ENCODE assay signal across 22 cellular contexts in the genomic region with DNA sequence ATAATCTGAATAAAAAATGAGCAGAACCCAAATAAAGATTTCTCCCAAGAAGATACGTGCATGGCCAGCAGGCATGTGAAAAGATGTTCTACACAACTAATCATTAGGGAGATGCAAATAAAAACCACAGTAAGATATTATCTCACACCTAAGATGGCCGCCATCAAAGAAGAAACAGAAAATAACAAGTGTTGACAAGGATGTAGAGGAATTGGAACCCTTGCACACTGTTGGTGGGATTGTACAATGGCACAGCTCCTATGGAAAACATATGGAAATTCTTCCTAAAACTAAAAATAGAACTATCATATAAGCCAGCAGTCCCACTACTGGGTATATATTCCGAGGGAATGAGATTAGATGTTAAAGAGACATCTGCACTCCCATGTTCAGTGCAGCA.
DNase-seq lines count a peak whose midpoint lies in the region; ATAC-seq, FAIRE-seq and TF ChIP-seq lines count a peak whose summit lies in the region.
"Had no signal": no experiment of that assay in that cellular context is flagged by ENCODE, and none has a peak within 500 bp of the region (broad histone marks: within the 10 kb centered on the region; RNA-seq: fewer than 3 reads in every experiment).

No MANE protein-coding gene starts in this region.

- no peak overlapping the region for H2BK12ac ChIP-seq in H1 (ENCODE audit: low read depth, low read length)

- FAIRE-seq in HepG2 (lab: Jason Lieb, UNC) (no peak), H1 (lab: Jason Lieb, UNC) (no peak)
- FAIRE-seq: A204.1, D721Med, GM12892 had no signal

- ATAC-seq in HepG2 (no peak), right lobe of liver (no peak)
- ATAC-seq: HCT116 had no signal

- H2BK120ac ChIP-seq in H1 (replicated peaks; ENCODE audit: low read depth, low read length): no peak overlapping the region

- H2BK5ac ChIP-seq in H1 (ENCODE audit: low read depth, low read length): no peak overlapping the region

- H3K27me3 ChIP-seq in HepG2 (ENCODE audit: control insufficient read depth in 1 of 2, insufficient read depth in 2 of 2, low read length in 2 of 2): no peaks in the 10 kb centered on the region
- H3K27me3 ChIP-seq in right lobe of liver: no peaks in the 10 kb centered on the region
- no peaks in the 10 kb centered on the region for H3K27me3 ChIP-seq in OCI-LY3 (ENCODE audit: low read depth, low read length)
- H3K27me3 ChIP-seq in H1 (replicated peaks in 1 of 4; ENCODE audit: control insufficient read depth in 3 of 4, extremely low read depth in 1 of 4, insufficient read depth in 3 of 4, low read length in 3 of 4): no peaks in the 10 kb centered on the region
- no peaks in the 10 kb centered on the region for H3K27me3 ChIP-seq in adrenal gland
- H3K27me3 ChIP-seq: BE2C; BLaER1 treated with 17β-estradiol and CSF1 and Interleukin-3, amounts not matched to agents 10 nM and 100 nM had no signal

- intact Hi-C loops in HepG2 (cut with micrococcal nuclease; ENCODE audit: unreplicated experiment): no loop called here
- intact Hi-C loops in right lobe of liver (cut with DNase I): no loop called here
- intact Hi-C loops in adrenal gland (cut with DNase I): no loop called here

- no peak overlapping the region for H4K8ac ChIP-seq in H1 (ENCODE audit: extremely low read depth, insufficient read depth, low read length)

- no peaks in the 10 kb centered on the region for H3K36me3 ChIP-seq in HepG2 (replicated peaks in 1 of 2; ENCODE audit: control insufficient read depth in 1 of 2, insufficient read depth in 2 of 2, low read length in 2 of 2)
- H3K36me3 ChIP-seq in right lobe of liver: no peaks in the 10 kb centered on the region
- no peaks in the 10 kb centered on the region for H3K36me3 ChIP-seq in OCI-LY3 (replicated peaks; ENCODE audit: low read depth, low read length)
- no peaks in the 10 kb centered on the region for H3K36me3 ChIP-seq in H1 (ENCODE audit: control insufficient read depth in 2 of 4, insufficient read depth in 4 of 4, low read length in 3 of 4)
- no peaks in the 10 kb centered on the region for H3K36me3 ChIP-seq in adrenal gland (replicated peaks in 1 of 2)

- BruUV-seq in HepG2 (replicated peaks; lab: Mats Ljungman, UMichigan): no TSS peak

- TF ChIP-seq EP300 in HepG2 (IDR thresholded peaks at IDR 0.05; ENCODE audit: low read depth in 2 of 2, low read length in 2 of 2): no peak
- TF ChIP-seq EP300 in HepG2 (CRISPR knock-in tag; IDR thresholded peaks at IDR 0.05; ENCODE audit: borderline replicate concordance): no peak
- no peak for TF ChIP-seq EP300 in H1 (IDR thresholded peaks at IDR 0.05; ENCODE audit: borderline replicate concordance in 1 of 2, low read depth in 2 of 2, low read length in 2 of 2)

- H3K4me3 ChIP-seq in HepG2 (replicated peaks in 1 of 3; ENCODE audit: insufficient read depth in 1 of 3, low read depth in 2 of 3, low read length in 3 of 3) (no peak overlapping the region), right lobe of liver (no peak overlapping the region), OCI-LY3 (ENCODE audit: low read length) (no peak overlapping the region), H1 (ENCODE audit: extremely low read depth in 1 of 4, insufficient read depth in 2 of 4, low read depth in 3 of 4, low read length in 4 of 4) (no peak overlapping the region), adrenal gland (no peak overlapping the region)
- H3K4me3 ChIP-seq: BLaER1 treated with 17β-estradiol and CSF1 and Interleukin-3, amounts not matched to agents 10 nM and 100 nM; GM23248 had no signal

- H3K27ac ChIP-seq in HepG2 (ENCODE audit: extremely low read length, insufficient read depth, low read length) (no peak overlapping the region), right lobe of liver (no peak overlapping the region), OCI-LY3 (ENCODE audit: low read length) (no peak overlapping the region), H1 (ENCODE audit: low read depth, low read length) (no peak overlapping the region), adrenal gland (no peak overlapping the region)
- H3K27ac ChIP-seq: 22Rv1; BLaER1 treated with 17β-estradiol and CSF1 and Interleukin-3, amounts not matched to agents 10 nM and 100 nM; GM23248 had no signal

- H2BK15ac ChIP-seq in H1 (ENCODE audit: low read length): no peak overlapping the region

- H3K79me2 ChIP-seq in HepG2 (ENCODE audit: insufficient read depth, low read length) (no peaks in the 10 kb centered on the region), OCI-LY3 (ENCODE audit: low read length) (no peaks in the 10 kb centered on the region; the same call in 1 of the 2 replicates), H1 (ENCODE audit: control insufficient read depth in 1 of 2, insufficient read depth in 2 of 2, low read length in 2 of 2) (no peaks in the 10 kb centered on the region)

- H3K56ac ChIP-seq in H1 (replicated peaks; ENCODE audit: insufficient read length, low read depth, low read length): no peak overlapping the region

- TF ChIP-seq RAD21 in HepG2 (CRISPR knock-in tag; IDR thresholded peaks at IDR 0.05): no peak
- TF ChIP-seq RAD21 in H1 (IDR thresholded peaks at IDR 0.05 in 1 of 2, conservative IDR thresholded peaks at IDR 0.05 in 1 of 2; ENCODE audit: low read depth in 2 of 2, low read length in 2 of 2): no peak

- H3K14ac ChIP-seq in H1 (ENCODE audit: insufficient read length): no peak overlapping the region

- H3K4me2 ChIP-seq in HepG2 (ENCODE audit: low read depth, low read length): no peak overlapping the region
- H3K4me2 ChIP-seq in OCI-LY3 (ENCODE audit: low read length): peak overlapping the region; percentile 44
- no peak overlapping the region for H3K4me2 ChIP-seq in H1 (ENCODE audit: insufficient read depth in 1 of 2, low read depth in 2 of 2, low read length in 2 of 2)
- H3K4me2 ChIP-seq: BLaER1 treated with 17β-estradiol and CSF1 and Interleukin-3, amounts not matched to agents 10 nM and 100 nM had no signal

- CTCF ChIA-PET in HepG2 (lab: Yijun Ruan, JAX; ENCODE audit: low intra/inter-chr PET ratio, low total read pairs): no interaction called here
- CTCF ChIA-PET in H1 (lab: Charles Lee; ENCODE audit: partially characterized antibody): no interaction called here

- TF ChIP-seq CTCF in HepG2 (CRISPR knock-in tag; IDR thresholded peaks at IDR 0.05) (no peak), right lobe of liver (IDR thresholded peaks at IDR 0.05) (no peak), OCI-LY3 (IDR thresholded peaks at IDR 0.05; ENCODE audit: low read depth, low read length) (no peak), H1 (IDR thresholded peaks at IDR 0.05; ENCODE audit: control extremely low read depth in 1 of 3, insufficient read depth in 1 of 3, low read depth in 1 of 3, low read length in 3 of 3) (no peak), adrenal gland (IDR thresholded peaks at IDR 0.05) (no peak)

- H2AFZ ChIP-seq in HepG2 (ENCODE audit: low read length) (no peak overlapping the region), OCI-LY3 (ENCODE audit: low read depth, low read length) (no peak overlapping the region), H1 (ENCODE audit: low read length) (no peak overlapping the region)
- H2AFZ ChIP-seq: GM23248 had no signal

- in situ Hi-C loops in HepG2 (cut with HindIII; ENCODE audit: extremely low pct_ligation_motif_present, low pct_unique_long_range_greater_than_20kb): no loop called here

- no peaks in the 10 kb centered on the region for H3K9me3 ChIP-seq in HepG2 (ENCODE audit: low read length)
- no peaks in the 10 kb centered on the region for H3K9me3 ChIP-seq in right lobe of liver
- no peaks in the 10 kb centered on the region for H3K9me3 ChIP-seq in OCI-LY3 (ENCODE audit: insufficient read depth, low read length)
- H3K9me3 ChIP-seq in H1 (ENCODE audit: insufficient read depth in 2 of 2, low read depth in 1 of 2, low read length in 1 of 2): no peaks in the 10 kb centered on the region
- H3K9me3 ChIP-seq in adrenal gland (replicated peaks in 1 of 3): no peaks in the 10 kb centered on the region
- H3K9me3 ChIP-seq: BE2C had no signal

- no peak for TF ChIP-seq POLR2A in HepG2 (IDR thresholded peaks at IDR 0.05; ENCODE audit: insufficient read depth in 1 of 2, low read depth in 2 of 2, low read length in 2 of 2)
- TF ChIP-seq POLR2A in right lobe of liver (IDR thresholded peaks at IDR 0.05): no peak
- TF ChIP-seq POLR2A in H1 (IDR thresholded peaks at IDR 0.05; ENCODE audit: control extremely low read depth in 1 of 2, low read depth in 2 of 2, low read length in 2 of 2): no peak
- TF ChIP-seq POLR2A in adrenal gland (IDR thresholded peaks at IDR 0.05): no peak

- H4K91ac ChIP-seq in H1 (replicated peaks; ENCODE audit: insufficient read length, low read length): no peak overlapping the region

- no peaks in the 10 kb centered on the region for H3K23me2 ChIP-seq in H1 (ENCODE audit: low read depth, low read length)

- no peak overlapping the region for H3K18ac ChIP-seq in H1 (ENCODE audit: extremely low read depth, low read length)

- DNase-seq in HepG2 (ENCODE audit: low spot score) (no peak), right lobe of liver (no peak), H1 (ENCODE audit: low read depth in 1 of 2, low spot score in 2 of 2) (no peak), NCI-H524 treated with DMSO at 0.1 percent for 48 hours (lab: John Stamatoyannopoulos, UW) (no peak), adrenal gland (no peak)
- DNase-seq: AML-193; BE2C; CD4-positive, alpha-beta T cell; CD8-positive, alpha-beta memory T cell; DMS 273 treated with DMSO at 0.1 percent for 48 hours; DMS79; EL; GDM1; GM23248; H9 had no signal

- 99% methylated on average over 3 of the region's 3 CpGs for WGBS in HepG2 (ENCODE audit: low lambda C conversion rate)
- 97% methylated on average over 3 of the region's 3 CpGs for WGBS in right lobe of liver (ENCODE audit: insufficient coverage, low coverage, low lambda C conversion rate, missing lambda C conversion rate)
- 90% methylated on average over 3 of the region's 3 CpGs; no CpG with 5 or more reads in 1 of the 2 experiments for WGBS in H1 (ENCODE audit: extremely low coverage in 1 of 2, insufficient coverage in 1 of 2, insufficient read length in 1 of 2, insufficient replicate concordance in 2 of 2, low coverage in 1 of 2, low lambda C conversion rate in 2 of 2, missing lambda C conversion rate in 1 of 2), 2 experiments
- WGBS in adrenal gland, 4 donors: 95 to 98% (median 97%) methylated on average over 3 of the region's 3 CpGs

- no peak overlapping the region for H3K9ac ChIP-seq in HepG2 (ENCODE audit: insufficient read depth, low read depth, low read length)
- no peak overlapping the region for H3K9ac ChIP-seq in OCI-LY3 (ENCODE audit: low read length)
- no peak overlapping the region for H3K9ac ChIP-seq in H1 (replicated peaks in 1 of 4; ENCODE audit: extremely low read depth in 1 of 4, low read depth in 3 of 4, low read length in 3 of 4)
- H3K9ac ChIP-seq: BLaER1 treated with 17β-estradiol and CSF1 and Interleukin-3, amounts not matched to agents 10 nM and 100 nM; GM23248 had no signal

- no peaks in the 10 kb centered on the region; the same call in 1 of the 2 replicates for H3K79me1 ChIP-seq in H1 (ENCODE audit: low read depth, low read length)

- no peak overlapping the region for H3K23ac ChIP-seq in H1 (ENCODE audit: insufficient read length)

- no peak overlapping the region for H3K4ac ChIP-seq in H1 (replicated peaks; ENCODE audit: insufficient read length, low read depth, low read length)

- POLR2A ChIA-PET in HepG2 (lab: Yijun Ruan, JAX): no interaction called here
- POLR2A ChIA-PET in H1 (lab: Charles Lee; ENCODE audit: partially characterized antibody): no interaction called here

- no peaks in the 10 kb centered on the region; the same call in 1 of the 2 replicates for H3K4me1 ChIP-seq in HepG2 (ENCODE audit: insufficient read depth, low read length)
- no peaks in the 10 kb centered on the region for H3K4me1 ChIP-seq in right lobe of liver
- H3K4me1 ChIP-seq in OCI-LY3 (ENCODE audit: low read length): peaks cover 13% of the 10 kb centered on the region
- H3K4me1 ChIP-seq in H1 (replicated peaks in 1 of 4; ENCODE audit: control insufficient read depth in 3 of 4, insufficient read depth in 4 of 4, low read length in 3 of 4): no peaks in the 10 kb centered on the region
- H3K4me1 ChIP-seq in adrenal gland (replicated peaks in 1 of 2): peaks cover 0 to 9% of the 10 kb centered on the region in 2 donors
- H3K4me1 ChIP-seq: BE2C had no signal

- H2AK5ac ChIP-seq in H1 (ENCODE audit: low read depth, low read length): no peak overlapping the region

- no peak overlapping the region for H4K5ac ChIP-seq in H1 (ENCODE audit: insufficient read length, low read depth, low read length)

- no peak overlapping the region for H2BK20ac ChIP-seq in H1 (ENCODE audit: low read length)

- H4K20me1 ChIP-seq in HepG2 (ENCODE audit: insufficient read depth, low read length) (peaks cover 2% of the 10 kb centered on the region; the same call in 1 of the 2 replicates), OCI-LY3 (ENCODE audit: insufficient read depth, low read length) (no peaks in the 10 kb centered on the region), H1 (replicated peaks in 1 of 2; ENCODE audit: control insufficient read depth in 1 of 2, insufficient read depth in 2 of 2, low read length in 2 of 2) (peaks cover 0 to 2% of the 10 kb centered on the region in 2 experiments)

Comparison
In these comparisons a context has a peak if more than half of its experiments do, and no peak if none do; other contexts are left out.
1. Of the 41 proteins assayed by ChIP-seq in both HepG2 and H1: peak only in HepG2: none; only in H1: YY1; in both: none; in neither: 40.